In genomic region chr6:45607818-45608217, GRCh38 we compare ENCODE assay signal across 13 cellular contexts.
DNase-seq lines count a peak whose midpoint lies in the region; ATAC-seq and TF ChIP-seq lines count a peak whose summit lies in the region.
"Had no signal": no experiment of that assay in that cellular context is flagged by ENCODE, and none has a peak within 500 bp of the region (broad histone marks: within the 10 kb centered on the region; RNA-seq: fewer than 3 reads in every experiment).

No MANE protein-coding gene starts in this region.

- DNase-seq in NCI-H1105 (lab: John Stamatoyannopoulos, UW) = peak; percentile 25
- no peak for DNase-seq in NCI-H1105 treated with DMSO at 0.1 percent for 48 hours (lab: John Stamatoyannopoulos, UW)
- DNase-seq in NCI-H526 treated with DMSO at 0.1 percent for 48 hours (lab: John Stamatoyannopoulos, UW) = peak; percentile 99
- peak; percentile 13 for DNase-seq in choroid plexus epithelial cell (ENCODE audit: low read depth)
- peak; percentile 64 for DNase-seq in prostate gland (ENCODE audit: low spot score)
- no peak for DNase-seq in stimulated activated naive CD4-positive, alpha-beta T cell treated with Interleukin-2 at 50 U/mL for 16 hours (lab: John Stamatoyannopoulos, UW)
- no peak for DNase-seq in tibial nerve (ENCODE audit: low spot score in 2 of 2)
- DNase-seq: activated CD4-positive, alpha-beta T cell treated with anti-CD3 and anti-CD28 coated beads, Interleukin-2, amount 10 ng/mL, durations not matched to agents 7 days and 5 days; amygdala; effector memory CD8-positive, alpha-beta T cell; NCI-H2227 treated with DMSO at 0.1 percent for 48 hours had no signal

- TF ChIP-seq CTCF in choroid plexus epithelial cell (conservative IDR thresholded peaks at IDR 0.05; ENCODE audit: low read depth, low read length) (no peak), prostate gland (IDR thresholded peaks at IDR 0.05) (no peak), tibial nerve (IDR thresholded peaks at IDR 0.05) (no peak)

- H3K4me3 ChIP-seq in choroid plexus epithelial cell (ENCODE audit: low read depth, low read length) (no peak overlapping the region), prostate gland (no peak overlapping the region), tibial nerve (no peak overlapping the region)
- H3K4me3 ChIP-seq: SJSA1 had no signal

- H3K27ac ChIP-seq in prostate gland (peak overlapping the region; percentile 67 to 71), tibial nerve (no peak overlapping the region)
- H3K27ac ChIP-seq: SJSA1 had no signal

- TF ChIP-seq EP300 in tibial nerve (IDR thresholded peaks at IDR 0.05) = no peak

- no peaks in the 10 kb centered on the region for H3K9me3 ChIP-seq in prostate gland
- H3K9me3 ChIP-seq in tibial nerve = peaks cover 0 to 2% (median 0%) of the 10 kb centered on the region in 4 donors
- H3K9me3 ChIP-seq: SJSA1 had no signal

- H3K36me3 ChIP-seq in prostate gland = no peaks in the 10 kb centered on the region
- H3K36me3 ChIP-seq in tibial nerve = no peaks in the 10 kb centered on the region
- H3K36me3 ChIP-seq: SJSA1 had no signal

- no peaks in the 10 kb centered on the region for H3K4me1 ChIP-seq in prostate gland (replicated peaks)
- H3K4me1 ChIP-seq in tibial nerve = peaks cover 0 to 8% (median 4%) of the 10 kb centered on the region in 4 donors

- WGBS in prostate gland = 30% methylated on average over 4 of the region's 4 CpGs
- WGBS in tibial nerve, 2 donors = 55 to 56% methylated on average over 4 of the region's 4 CpGs

- no peaks in the 10 kb centered on the region for H3K27me3 ChIP-seq in prostate gland (replicated peaks; ENCODE audit: insufficient read depth)
- no peaks in the 10 kb centered on the region for H3K27me3 ChIP-seq in tibial nerve
- H3K27me3 ChIP-seq: SJSA1 had no signal

- no peak for ATAC-seq in GM21515 (IDR thresholded peaks at IDR 0.05; ENCODE audit: unreplicated experiment)
- ATAC-seq: effector memory CD8-positive, alpha-beta T cell had no signal

- intact Hi-C loops in prostate gland (cut with DNase I) = no loop called here

- TF ChIP-seq POLR2A in prostate gland (IDR thresholded peaks at IDR 0.05) = no peak
- TF ChIP-seq POLR2A in tibial nerve (IDR thresholded peaks at IDR 0.05) = no peak

Comparison
In these comparisons a context has a peak if more than half of its experiments do, and no peak if none do; other contexts are left out.
1. DNase-seq: peak in NCI-H1105 (single experiment), NCI-H526 treated with DMSO at 0.1 percent for 48 hours (single experiment), choroid plexus epithelial cell (single experiment) and prostate gland (single experiment); none in NCI-H1105 treated with DMSO at 0.1 percent for 48 hours (single experiment), stimulated activated naive CD4-positive, alpha-beta T cell treated with Interleukin-2 at 50 U/mL for 16 hours (single experiment) and tibial nerve (0 of 2).
2. H3K27ac ChIP-seq: peak in prostate gland (2 of 2); none in tibial nerve (0 of 4).